Comparison of ENCODE assay signal across 20 cellular contexts in the genomic region with DNA sequence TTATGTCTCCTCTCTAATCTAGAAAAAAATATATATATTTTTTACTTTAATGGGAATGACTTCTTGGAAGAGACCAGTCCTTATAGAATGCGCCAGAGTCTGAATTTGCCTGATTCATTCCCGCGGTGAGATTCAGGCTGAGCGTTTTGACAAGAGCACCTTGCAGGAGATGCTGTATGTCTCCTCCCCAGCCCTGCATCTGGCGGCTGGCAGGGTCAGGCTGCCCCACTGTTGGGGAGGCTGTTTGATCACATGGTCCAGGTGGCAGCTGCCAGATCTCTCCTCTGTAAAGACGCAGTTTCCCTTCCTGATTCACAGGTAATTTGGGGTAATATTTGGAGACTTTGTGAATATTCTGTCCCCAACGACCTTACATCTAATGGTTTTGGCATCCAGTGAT. TPM values are rescaled to one million over a fixed set of nuclear protein-coding genes. Genes with fewer than 3 reads are reported as not detected.
A peak's percentile ranks its signal among the peaks of the same experiment; 100 is the strongest.
DNase-seq lines count a peak whose midpoint lies in the region; ATAC-seq and TF ChIP-seq lines count a peak whose summit lies in the region.
"Had no signal": no experiment of that assay in that cellular context is flagged by ENCODE, and none has a peak within 500 bp of the region (broad histone marks: within the 10 kb centered on the region; RNA-seq: fewer than 3 reads in every experiment).

No MANE protein-coding gene starts in this region.

- H3K4me3 ChIP-seq in BLaER1 (no peak overlapping the region), DND-41 (ENCODE audit: low read depth in 1 of 2, low read length in 2 of 2) (no peak overlapping the region), endodermal cell (ENCODE audit: low read length) (no peak overlapping the region)
- H3K4me3 ChIP-seq: coronary artery, heart left ventricle, thyroid gland had no signal

- H3K56ac ChIP-seq in H9 (ENCODE audit: insufficient read length, low read depth, low read length), result no peak overlapping the region

- 0 out of 2 replicates have a peak overlapping the region, but pooled peaks have one; percentile 9 for H3K4me2 ChIP-seq in BLaER1
- H3K4me2 ChIP-seq in DND-41 (ENCODE audit: insufficient read depth, low read length), result no peak overlapping the region
- no peak overlapping the region for H3K4me2 ChIP-seq in H9 (ENCODE audit: insufficient read depth, insufficient read length, low read length)

- H3K23me2 ChIP-seq in H9 (ENCODE audit: insufficient read length, low read depth, low read length, poor library complexity, severe bottlenecking), result no peaks in the 10 kb centered on the region

- H2BK15ac ChIP-seq in H9 (ENCODE audit: low read depth, low read length), result no peak overlapping the region

- ATAC-seq in DND-41 (ENCODE audit: insufficient read depth, low read depth), result no peak
- ATAC-seq: heart left ventricle; left lobe of liver; Right ventricle myocardium inferior; stimulated activated naive CD8-positive, alpha-beta T cell treated with anti-CD3 and anti-CD28 coated beads, Interleukin-15, Interleukin-2, amounts not matched to agents 100 U/mL and 50 U/mL, for 24 hours had no signal

- WGBS in endodermal cell (ENCODE audit: insufficient coverage in 1 of 2, insufficient read length in 1 of 2), 2 experiments, result 73 to 93% methylated on average over 3 to 7 of the region's 7 CpGs
- no CpG with 5 or more reads among the region's 7 CpGs for WGBS in H9 (ENCODE audit: extremely low coverage, insufficient read length, low lambda C conversion rate)

- H3K36me3 Mint-ChIP-seq in endodermal cell (ENCODE audit: low read depth), result no peaks in the 10 kb centered on the region
- no peaks in the 10 kb centered on the region for H3K36me3 Mint-ChIP-seq in T-helper 2 cell treated with Interferon-gamma antibody and Interleukin-4, amounts not matched to agents 5 μg/mL and 100 μg/mL, for 36 hours (ENCODE audit: low read depth)
- peaks cover 4 to 21% (median 17%) of the 10 kb centered on the region in 3 experiments; a peak in 6 of 7 replicates for H3K36me3 Mint-ChIP-seq in H9 (ENCODE audit: insufficient read depth in 1 of 3, low read depth in 3 of 3)

- no peak overlapping the region for H3K9ac ChIP-seq in BLaER1
- H3K9ac ChIP-seq in DND-41 (ENCODE audit: low read depth, low read length), result no peak overlapping the region
- no peak overlapping the region for H3K9ac ChIP-seq in endodermal cell (ENCODE audit: extremely low read depth, low read length, poor library complexity, severe bottlenecking)
- no peak overlapping the region for H3K9ac ChIP-seq in H9 (ENCODE audit: extremely low read depth, insufficient read length, low read length)

- no peak overlapping the region for H2BK20ac ChIP-seq in H9 (ENCODE audit: low read depth, low read length, poor library complexity, severe bottlenecking)

- H3K36me3 ChIP-seq in BLaER1 (no peaks in the 10 kb centered on the region), DND-41 (ENCODE audit: insufficient read depth, low read length) (no peaks in the 10 kb centered on the region), endodermal cell (ENCODE audit: control insufficient read depth, insufficient read depth, low read length) (no peaks in the 10 kb centered on the region)
- H3K36me3 ChIP-seq: heart left ventricle, thyroid gland had no signal

- H3K23ac ChIP-seq in H9 (ENCODE audit: insufficient read length, low read depth, low read length), result no peak overlapping the region

- H3K27ac ChIP-seq in BLaER1 (no peak overlapping the region), DND-41 (ENCODE audit: low read length) (no peak overlapping the region), endodermal cell (ENCODE audit: low read depth, low read length) (no peak overlapping the region), H9 (ENCODE audit: insufficient read length, low read depth, low read length) (no peak overlapping the region)
- H3K27ac ChIP-seq: coronary artery, heart left ventricle, thyroid gland had no signal

- H3K4me3 Mint-ChIP-seq in endodermal cell (no peak overlapping the region), H9 (0 out of 5 replicates have a peak overlapping the region, but pooled peaks of 1 of the 2 experiments have one; percentile 12)
- H3K4me3 Mint-ChIP-seq in T-helper 2 cell treated with Interferon-gamma antibody and Interleukin-4, amounts not matched to agents 5 μg/mL and 100 μg/mL, for 36 hours, result no peak overlapping the region

- no peak for TF ChIP-seq CTCF in DND-41 (IDR thresholded peaks at IDR 0.05; ENCODE audit: borderline replicate concordance, extremely low read depth, low read length, poor library complexity, severe bottlenecking)
- no peak for TF ChIP-seq CTCF in endodermal cell (conservative IDR thresholded peaks at IDR 0.05)
- TF ChIP-seq CTCF in H9 (conservative IDR thresholded peaks at IDR 0.05), result no peak

- H3K4ac ChIP-seq in H9 (ENCODE audit: low read depth, low read length), result no peak overlapping the region

- H4K8ac ChIP-seq in H9 (replicated peaks; ENCODE audit: insufficient read length, low read depth, low read length), result no peak overlapping the region

- no peak overlapping the region for H2AK5ac ChIP-seq in H9 (ENCODE audit: insufficient read length, low read length)

- peaks cover 55% of the 10 kb centered on the region for H3K4me1 ChIP-seq in BLaER1
- peaks cover 27% of the 10 kb centered on the region for H3K4me1 ChIP-seq in DND-41 (ENCODE audit: insufficient read depth, low read length)
- no peaks in the 10 kb centered on the region for H3K4me1 ChIP-seq in endodermal cell (ENCODE audit: control insufficient read depth, insufficient read depth, low read length)
- peaks cover 2% of the 10 kb centered on the region; the same call in 1 of the 2 replicates for H3K4me1 ChIP-seq in H9 (ENCODE audit: insufficient read depth, low read length)
- H3K4me1 ChIP-seq: Caco-2, thyroid gland had no signal

- no peak overlapping the region for H3T11ph ChIP-seq in H9 (ENCODE audit: low read length)

- no peaks in the 10 kb centered on the region for H3K79me1 ChIP-seq in H9 (ENCODE audit: insufficient read depth, low read depth, low read length, poor library complexity, severe bottlenecking)

- H3K27me3 Mint-ChIP-seq in endodermal cell (ENCODE audit: insufficient read depth) (no peaks in the 10 kb centered on the region), H9 (ENCODE audit: low read depth) (no peaks in the 10 kb centered on the region)
- H3K27me3 Mint-ChIP-seq in T-helper 2 cell treated with Interferon-gamma antibody and Interleukin-4, amounts not matched to agents 5 μg/mL and 100 μg/mL, for 36 hours (ENCODE audit: low read depth), result peaks cover 19% of the 10 kb centered on the region

- no peak overlapping the region for H3K14ac ChIP-seq in H9 (ENCODE audit: insufficient read depth, low read length)

- H4K20me1 ChIP-seq in BLaER1, result no peaks in the 10 kb centered on the region
- H4K20me1 ChIP-seq in DND-41 (ENCODE audit: insufficient read depth, low read length), result no peaks in the 10 kb centered on the region
- no peaks in the 10 kb centered on the region for H4K20me1 ChIP-seq in H9 (ENCODE audit: control insufficient read depth, insufficient read depth, insufficient read length)

- no peak overlapping the region for H2BK12ac ChIP-seq in H9 (ENCODE audit: insufficient read length, low read depth, low read length)

- H3K9me3 ChIP-seq in BLaER1 (peaks cover 5% of the 10 kb centered on the region; the same call in 1 of the 2 replicates), DND-41 (ENCODE audit: insufficient read depth, low read length, severe bottlenecking) (no peaks in the 10 kb centered on the region), endodermal cell (ENCODE audit: control insufficient read depth, low read length) (no peaks in the 10 kb centered on the region), H9 (ENCODE audit: control insufficient read depth, low read depth, low read length) (peaks cover 11% of the 10 kb centered on the region)
- H3K9me3 ChIP-seq: Caco-2, heart left ventricle, thyroid gland had no signal

- H4K5ac ChIP-seq in H9 (ENCODE audit: insufficient read length, low read depth, low read length), result no peak overlapping the region

- peaks cover 67% of the 10 kb centered on the region for H3K9me3 Mint-ChIP-seq in endodermal cell
- H3K9me3 Mint-ChIP-seq in T-helper 2 cell treated with Interferon-gamma antibody and Interleukin-4, amounts not matched to agents 5 μg/mL and 100 μg/mL, for 36 hours, result no peaks in the 10 kb centered on the region
- H3K9me3 Mint-ChIP-seq in H9, result peaks cover 68 to 72% of the 10 kb centered on the region in 2 experiments

- no peak overlapping the region for H2BK5ac ChIP-seq in H9 (ENCODE audit: insufficient read length, low read length)

- no peak overlapping the region for H2AFZ ChIP-seq in DND-41 (ENCODE audit: low read depth, low read length)
- no peak overlapping the region for H2AFZ ChIP-seq in H9 (ENCODE audit: low read length)

- H3K18ac ChIP-seq in H9 (ENCODE audit: insufficient read length, low read depth, low read length), result no peak overlapping the region

- no peak overlapping the region for H4K91ac ChIP-seq in H9 (ENCODE audit: insufficient read length, low read depth, low read length)

- DNase-seq in DND-41 (peak; percentile 16), NCI-H2171 treated with DMSO at 0.1 percent for 48 hours (lab: John Stamatoyannopoulos, UW) (peak; percentile 74), endodermal cell (peak; percentile 42), activated gamma-delta T cell treated with Interleukin-2 at 50 U/mL for 16 hours (no peak), H9 (no peak)
- DNase-seq in T-helper 2 cell treated with Interferon-gamma antibody and Interleukin-4, amounts not matched to agents 5 μg/mL and 100 μg/mL, for 36 hours (ENCODE audit: low spot score), result no peak
- DNase-seq: activated CD8-positive, alpha-beta memory T cell treated with anti-CD3 and anti-CD28 coated beads, Interleukin-2, amount 50 U/mL, for 4 hours; activated effector memory CD4-positive, alpha-beta T cell treated with Interleukin-2 at 50 U/mL for 16 hours; Caco-2; heart left ventricle; NCI-H1436; small intestine; stimulated activated CD4-positive, alpha-beta T cell treated with anti-CD3 and anti-CD28 coated beads, Interleukin-2, amount 100 ng/mL, for 48 hours; stimulated activated naive CD8-positive, alpha-beta T cell treated with anti-CD3 and anti-CD28 coated beads, Interleukin-15, Interleukin-2, amounts not matched to agents 100 U/mL and 50 U/mL, for 24 hours; thyroid gland had no signal

- H3K79me2 ChIP-seq in DND-41 (ENCODE audit: insufficient read depth, low read length) (no peaks in the 10 kb centered on the region), H9 (ENCODE audit: insufficient read depth, low read length) (peaks cover 43% of the 10 kb centered on the region; the same call in 1 of the 2 replicates)

- H3K4me1 Mint-ChIP-seq in endodermal cell, result peaks cover 3% of the 10 kb centered on the region
- peaks cover 24% of the 10 kb centered on the region for H3K4me1 Mint-ChIP-seq in T-helper 2 cell treated with Interferon-gamma antibody and Interleukin-4, amounts not matched to agents 5 μg/mL and 100 μg/mL, for 36 hours (ENCODE audit: low read depth)
- H3K4me1 Mint-ChIP-seq in H9, result peaks cover 29 to 32% of the 10 kb centered on the region in 2 experiments

- no peak overlapping the region for H2BK120ac ChIP-seq in H9 (ENCODE audit: low read depth, low read length, poor library complexity, severe bottlenecking)

- H3K27me3 ChIP-seq in BLaER1, result peaks cover 55% of the 10 kb centered on the region
- H3K27me3 ChIP-seq in DND-41 (ENCODE audit: insufficient read depth, low read length, poor library complexity), result peaks cover 11% of the 10 kb centered on the region
- no peaks in the 10 kb centered on the region for H3K27me3 ChIP-seq in endodermal cell (ENCODE audit: control insufficient read depth, insufficient read depth, low read length, poor library complexity, severe bottlenecking)
- no peaks in the 10 kb centered on the region for H3K27me3 ChIP-seq in H9 (ENCODE audit: insufficient read depth, low read length)
- H3K27me3 ChIP-seq: thyroid gland had no signal

- H3K27ac Mint-ChIP-seq in endodermal cell (no peak overlapping the region), H9 (no peak overlapping the region)
- H3K27ac Mint-ChIP-seq in T-helper 2 cell treated with Interferon-gamma antibody and Interleukin-4, amounts not matched to agents 5 μg/mL and 100 μg/mL, for 36 hours, result no peak overlapping the region

RNA-seq across cellular contexts. Expression of gene PDZD4, which starts 9.7 kb away (rescaled TPM):
- total RNA-seq in endodermal cell (10 to 100 TPM; 30.1 to 68.3 TPM), H9 (2021) (110 and 118 TPM in 2 replicates)
- polyA plus RNA-seq in endodermal cell (2013, experiment 1 of 2), result 62.3 TPM
- polyA plus RNA-seq in endodermal cell (2013, experiment 2 of 2), result 55.6 TPM

RNA-seq across cellular contexts. Expression of gene SSR4, which starts 26.1 kb away (rescaled TPM):
- total RNA-seq in endodermal cell (100 to 1,000 TPM; 220 to 236 TPM), H9 (2021) (179 and 193 TPM in 2 replicates)
- 275 TPM for polyA plus RNA-seq in endodermal cell (2013, experiment 1 of 2)
- polyA plus RNA-seq in endodermal cell (2013, experiment 2 of 2), result 267 TPM

RNA-seq across cellular contexts. Expression of gene IDH3G, which starts 26.4 kb away (rescaled TPM):
- total RNA-seq in endodermal cell, result 10 to 100 TPM; 39.5 to 45.0 TPM
- polyA plus RNA-seq in endodermal cell (2013, experiment 1 of 2), result 53.1 TPM
- 48.6 TPM for polyA plus RNA-seq in endodermal cell (2013, experiment 2 of 2)
- total RNA-seq in H9 (2021), result 43.2 and 47.1 TPM in 2 replicates

RNA-seq across cellular contexts. Expression of gene SRPK3, which starts 39.8 kb away (rescaled TPM):
- total RNA-seq in endodermal cell, result not detected
- 0.32 TPM for polyA plus RNA-seq in endodermal cell (2013, experiment 1 of 2)
- not detected for polyA plus RNA-seq in endodermal cell (2013, experiment 2 of 2)
- not detected in 2 replicates for total RNA-seq in H9 (2021)
- total RNA-seq: Caco-2; left lobe of liver; T-helper 1 cell treated with Interleukin-12 subunit alpha and Interleukin-12 subunit beta and Interleukin-4 antibody, amounts not matched to agents 30 ng/mL and 1 ng/mL, for 36 hours had no signal

RNA-seq across cellular contexts. Expression of gene PLXNB3, which starts 56.6 kb away (rescaled TPM):
- 1 to 10 TPM; 1.1 TPM for total RNA-seq in endodermal cell
- polyA plus RNA-seq in endodermal cell (2013, experiment 1 of 2), result 4.5 TPM
- polyA plus RNA-seq in endodermal cell (2013, experiment 2 of 2), result 2.6 TPM
- 1.8 and 1.9 TPM in 2 replicates for total RNA-seq in H9 (2021)

Comparison
In these comparisons a context has a peak if more than half of its experiments do, and no peak if none do; other contexts are left out.
1. DNase-seq: peak in DND-41 (single experiment), NCI-H2171 treated with DMSO at 0.1 percent for 48 hours (single experiment) and endodermal cell (single experiment); none in T-helper 2 cell treated with Interferon-gamma antibody and Interleukin-4, amounts not matched to agents 5 μg/mL and 100 μg/mL, for 36 hours (single experiment), activated gamma-delta T cell treated with Interleukin-2 at 50 U/mL for 16 hours (single experiment) and H9 (single experiment).